In the genomic region with DNA sequence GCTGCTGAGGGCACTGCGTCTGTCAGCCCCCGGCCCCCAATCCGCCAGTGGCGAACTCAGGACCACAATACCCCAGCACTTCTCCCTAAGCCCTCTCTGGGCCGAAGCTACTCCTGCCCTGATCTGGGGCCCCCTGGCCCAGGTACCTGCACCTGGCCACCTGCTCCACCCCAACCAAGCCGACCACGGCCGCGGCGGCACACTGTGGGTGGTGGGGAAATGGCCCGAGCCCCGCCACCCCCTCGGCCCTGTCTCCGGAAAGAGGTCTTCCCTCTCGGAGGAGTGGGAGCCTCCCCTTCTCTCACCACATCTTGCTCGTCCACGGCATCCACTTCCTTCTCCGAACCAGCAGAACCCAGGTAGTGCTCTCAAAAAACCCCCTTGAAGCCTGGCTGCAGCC, we compare ENCODE assay signal across 22 cellular contexts.
"Had no signal": no experiment of that assay in that cellular context is flagged by ENCODE, and none has a peak within 500 bp of the region (broad histone marks: within the 10 kb centered on the region; RNA-seq: fewer than 3 reads in every experiment).

No MANE protein-coding gene starts in this region.

- H3K27me3 ChIP-seq: dorsolateral prefrontal cortex, hepatocyte, neutrophil, spleen, stomach, transverse colon had no signal

- H3K4me2 ChIP-seq: hepatocyte had no signal

- H3K9me3 Mint-ChIP-seq: naive B cell, nephron had no signal

- H3K9me3 ChIP-seq: neutrophil, psoas muscle, spleen, stomach, thoracic aorta, transverse colon had no signal

- H3K27me3 Mint-ChIP-seq: naive B cell had no signal

- H3K27ac ChIP-seq: hepatocyte, neutrophil, psoas muscle, spleen, stomach, thoracic aorta, transverse colon had no signal

- ATAC-seq: psoas muscle, sciatic nerve had no signal

- H3K27ac Mint-ChIP-seq: nephron had no signal

- DNase-seq: cortex of kidney; dorsolateral prefrontal cortex; effector CD8-positive, alpha-beta T cell; foreskin melanocyte; head of caudate nucleus; kidney glomerular epithelial cell; mesendoderm; naive B cell; psoas muscle; retina; spleen; stimulated activated CD4-positive, alpha-beta T cell treated with anti-CD3 and anti-CD28 coated beads, Interleukin-15, amount 100 ng/mL, for 24 hours; stimulated activated CD4-positive, alpha-beta T cell treated with anti-CD3 and anti-CD28 coated beads, Interleukin-1b, Interleukin-23, amount 100 ng/mL, for 48 hours; stimulated activated CD4-positive, alpha-beta T cell treated with anti-CD3 and anti-CD28 coated beads, Interleukin-4, amount 100 ng/mL, for 24 hours; stimulated activated naive CD4-positive, alpha-beta T cell; stomach; transverse colon had no signal

- H3K4me3 ChIP-seq: dorsolateral prefrontal cortex, hepatocyte, psoas muscle, spleen, stomach, thoracic aorta, transverse colon had no signal

- H2AFZ ChIP-seq: hepatocyte had no signal
